Comparison of ENCODE assay signal across 8 cellular contexts in the genomic region with DNA sequence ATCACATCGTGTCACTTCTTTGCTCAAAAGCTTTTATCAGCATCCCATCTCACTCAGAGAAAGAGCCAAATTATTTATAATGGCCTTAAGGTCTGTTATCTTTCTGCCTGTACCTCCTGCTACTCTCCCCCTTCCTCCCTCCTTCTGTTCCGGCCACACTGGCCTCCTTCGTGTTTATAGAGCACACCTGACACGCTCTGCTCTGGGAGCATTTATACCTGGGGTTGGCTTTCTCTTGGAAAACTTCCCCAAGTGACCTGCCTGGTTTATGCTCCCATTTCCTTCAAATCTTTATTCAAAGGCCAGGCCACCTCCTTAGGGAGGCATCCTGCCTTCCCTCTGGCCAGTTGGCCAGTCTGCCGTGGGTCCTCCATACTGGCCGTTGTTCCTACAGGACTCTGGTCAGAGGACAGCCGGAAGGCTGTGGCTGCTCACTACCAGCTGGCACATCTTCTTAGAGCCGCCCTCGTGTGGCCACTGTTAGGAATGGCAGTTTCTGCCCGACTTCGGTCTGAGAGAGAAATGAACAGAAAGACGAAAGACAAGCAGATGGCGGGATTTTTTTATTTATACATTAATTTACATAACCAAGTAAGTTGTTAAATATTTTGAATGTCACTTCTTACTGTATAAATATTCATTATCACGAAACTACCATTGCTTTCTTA.
DNase-seq lines count a peak whose midpoint lies in the region; ATAC-seq and TF ChIP-seq lines count a peak whose summit lies in the region.

No MANE protein-coding gene starts in this region.

- H3K9me3 Mint-ChIP-seq in activated CD4-positive, alpha-beta T cell treated with anti-CD3 and anti-CD28 coated beads, Interleukin-2, amount 10 ng/mL, durations not matched to agents 24 days and 14 days, result no peaks in the 10 kb centered on the region

- WGBS in right lobe of liver (ENCODE audit: insufficient coverage, low coverage, low lambda C conversion rate, missing lambda C conversion rate), result 19% methylated on average over 14 of the region's 14 CpGs

- intact Hi-C loops in activated CD4-positive, alpha-beta T cell treated with anti-CD3 and anti-CD28 coated beads, Interleukin-2, amount 10 ng/mL, durations not matched to agents 24 days and 14 days (cut with micrococcal nuclease), result loop anchor here (1.0 to 10.0 kb wide), 2 partner anchors 128 to 207 kb away; no protein-coding TSS in a partner anchor
- intact Hi-C loops in right lobe of liver (cut with DNase I), result no loop called here

- no peak overlapping the region for H3K4me3 ChIP-seq in AG04450 (ENCODE audit: low read depth, low read length)
- H3K4me3 ChIP-seq in coronary artery, result no peak overlapping the region
- H3K4me3 ChIP-seq in right lobe of liver, result no peak overlapping the region

- ATAC-seq in GM18508 (IDR thresholded peaks at IDR 0.05; ENCODE audit: insufficient read depth, unreplicated experiment) (peak; percentile 92), HG02973 (IDR thresholded peaks at IDR 0.05; ENCODE audit: unreplicated experiment) (peak; percentile 94), right lobe of liver (peak; percentile 94 to 100 (median 99))

- H3K27me3 Mint-ChIP-seq in activated CD4-positive, alpha-beta T cell treated with anti-CD3 and anti-CD28 coated beads, Interleukin-2, amount 10 ng/mL, durations not matched to agents 24 days and 14 days, result no peaks in the 10 kb centered on the region

- H3K27me3 ChIP-seq in AG04450 (ENCODE audit: control insufficient read depth, insufficient read depth, low read length) (no peaks in the 10 kb centered on the region), right lobe of liver (no peaks in the 10 kb centered on the region)

- H3K4me3 Mint-ChIP-seq in activated CD4-positive, alpha-beta T cell treated with anti-CD3 and anti-CD28 coated beads, Interleukin-2, amount 10 ng/mL, durations not matched to agents 24 days and 14 days, result peak overlapping the region; percentile 17

- POLR2A ChIA-PET in AG04450 (lab: Yijun Ruan, JAX), result no interaction called here

- TF ChIP-seq POLR2A in right lobe of liver (IDR thresholded peaks at IDR 0.05), result no peak

- H3K27ac ChIP-seq in AG04450 (ENCODE audit: low read depth, low read length) (no peak overlapping the region), coronary artery (no peak overlapping the region), right lobe of liver (no peak overlapping the region)

- H3K9me3 ChIP-seq in AG04450 (ENCODE audit: control insufficient read depth, insufficient read depth, low read length), result no peaks in the 10 kb centered on the region
- H3K9me3 ChIP-seq in right lobe of liver, result no peaks in the 10 kb centered on the region

- no peak overlapping the region for H3K27ac Mint-ChIP-seq in activated CD4-positive, alpha-beta T cell treated with anti-CD3 and anti-CD28 coated beads, Interleukin-2, amount 10 ng/mL, durations not matched to agents 24 days and 14 days

- CTCF ChIA-PET in AG04450 (lab: Charles Lee), result interaction anchor here (0.7 to 1.0 kb wide), 2 partner anchors 17 to 207 kb away, joined by 3 to 6 read pairs; no protein-coding TSS in a partner anchor

- H3K4me1 Mint-ChIP-seq in activated CD4-positive, alpha-beta T cell treated with anti-CD3 and anti-CD28 coated beads, Interleukin-2, amount 10 ng/mL, durations not matched to agents 24 days and 14 days, result peaks cover 3% of the 10 kb centered on the region

- peaks cover 6% of the 10 kb centered on the region for H3K36me3 Mint-ChIP-seq in activated CD4-positive, alpha-beta T cell treated with anti-CD3 and anti-CD28 coated beads, Interleukin-2, amount 10 ng/mL, durations not matched to agents 24 days and 14 days (ENCODE audit: low read depth)

- H3K4me1 ChIP-seq in right lobe of liver, result no peaks in the 10 kb centered on the region

- DNase-seq in AG04450 (ENCODE audit: low read depth, low spot score) (peak; percentile 8), NCI-H2227 (lab: John Stamatoyannopoulos, UW; ENCODE audit: unreplicated experiment) (peak; percentile 86), coronary artery (ENCODE audit: low spot score) (no peak), right lobe of liver (peak; percentile 58 to 76 (median 72))
- peak; percentile 82 for DNase-seq in activated CD4-positive, alpha-beta T cell treated with anti-CD3 and anti-CD28 coated beads, Interleukin-2, amount 10 ng/mL, durations not matched to agents 24 days and 14 days
- peak; percentile 12 to 23 (median 22) for DNase-seq in stimulated activated CD4-positive, alpha-beta T cell treated with anti-CD3 and anti-CD28 coated beads, TNF-alpha, amount 100 ng/mL, for 48 hours (ENCODE audit: low read depth in 3 of 3)

- peak; percentile 64 for TF ChIP-seq CTCF in AG04450 (IDR thresholded peaks at IDR 0.05; ENCODE audit: low read depth, low read length)
- TF ChIP-seq CTCF in coronary artery (IDR thresholded peaks at IDR 0.05), result peak; percentile 26
- TF ChIP-seq CTCF in right lobe of liver (IDR thresholded peaks at IDR 0.05), result peak; percentile 70 to 88 (median 82)

- no peaks in the 10 kb centered on the region for H3K36me3 ChIP-seq in right lobe of liver

Comparison
In these comparisons a context has a peak if more than half of its experiments do, and no peak if none do; other contexts are left out.
1. CTCF ChIP-seq: peak in every context shown above with its lines; median percentile 82 in right lobe of liver; 64 in AG04450; 26 in coronary artery.